ENCODE assay signal across 15 cellular contexts in genomic region chr3:123327480-123327879, GRCh38.
DNase-seq lines count a peak whose midpoint lies in the region; ATAC-seq and TF ChIP-seq lines count a peak whose summit lies in the region.
"Had no signal": no experiment of that assay in that cellular context is flagged by ENCODE, and none has a peak within 500 bp of the region (broad histone marks: within the 10 kb centered on the region; RNA-seq: fewer than 3 reads in every experiment).

No MANE protein-coding gene starts in this region.

- no peak overlapping the region for H2AFZ ChIP-seq in PC-3 (ENCODE audit: low read length)

- no peaks in the 10 kb centered on the region for H4K20me1 ChIP-seq in PC-3 (ENCODE audit: low read length)

- no TSS peak for BruUV-seq in PC-3 (replicated peaks; lab: Mats Ljungman, UMichigan)

- CTCF ChIA-PET in PC-3 (lab: Charles Lee) = no interaction called here

- no peak for TF ChIP-seq POLR2A in gastroesophageal sphincter (IDR thresholded peaks at IDR 0.05)
- no peak for TF ChIP-seq POLR2A in spleen (IDR thresholded peaks at IDR 0.05)

- peaks cover 27% of the 10 kb centered on the region for H3K36me3 ChIP-seq in left ventricle myocardium inferior
- H3K36me3 ChIP-seq in gastroesophageal sphincter = peaks cover 0 to 53% of the 10 kb centered on the region in 2 donors
- peaks cover 0 to 5% (median 0%) of the 10 kb centered on the region in 6 donors for H3K36me3 ChIP-seq in spleen
- no peaks in the 10 kb centered on the region for H3K36me3 ChIP-seq in PC-3 (ENCODE audit: low read depth, low read length)
- H3K36me3 ChIP-seq: HAP-1 had no signal

- TF ChIP-seq CTCF in left ventricle myocardium inferior (IDR thresholded peaks at IDR 0.05; ENCODE audit: borderline replicate concordance) (no peak), CD14-positive monocyte (IDR thresholded peaks at IDR 0.05) (no peak), gastroesophageal sphincter (IDR thresholded peaks at IDR 0.05) (no peak), spleen (IDR thresholded peaks at IDR 0.05 in 8 of 11, conservative IDR thresholded peaks at IDR 0.05 in 3 of 11) (no peak), PC-3 (conservative IDR thresholded peaks at IDR 0.05; ENCODE audit: low read depth, low read length) (no peak)

- no peaks in the 10 kb centered on the region for H3K79me2 ChIP-seq in PC-3 (ENCODE audit: low read length)

- H3K4me1 ChIP-seq in left ventricle myocardium inferior (peaks cover 97% of the 10 kb centered on the region), gastroesophageal sphincter (peaks cover 10 to 100% (median 23%) of the 10 kb centered on the region in 3 donors), spleen (peaks cover 0 to 28% (median 14%) of the 10 kb centered on the region in 6 donors), PC-3 (ENCODE audit: insufficient read depth, low read length) (no peaks in the 10 kb centered on the region)
- H3K4me1 ChIP-seq: Caco-2, HAP-1 had no signal

- H3K27ac Mint-ChIP-seq in CD14-positive monocyte = no peak overlapping the region
- H3K27ac Mint-ChIP-seq: CD4-positive, alpha-beta memory T cell; HFFc6 had no signal

- H3K9me2 ChIP-seq in PC-3 (replicated peaks; ENCODE audit: low read length) = no peaks in the 10 kb centered on the region

- H3F3A ChIP-seq in PC-3 (ENCODE audit: low read length, unreplicated experiment) = no peaks in the 10 kb centered on the region

- H3K9me3 Mint-ChIP-seq in CD14-positive monocyte = no peaks in the 10 kb centered on the region
- H3K9me3 Mint-ChIP-seq: HFFc6 had no signal

- intact Hi-C loops in left ventricle myocardium inferior (cut with micrococcal nuclease) = loop anchor here (2.0 kb wide), 1 partner anchor 161 kb away; no protein-coding TSS in a partner anchor
- intact Hi-C loops in cardiac septum (cut with DNase I) = loop anchor here (5.0 kb wide), 1 partner anchor 230 kb away; no protein-coding TSS in a partner anchor
- intact Hi-C loops in CD14-positive monocyte (cut with micrococcal nuclease) = no loop called here
- intact Hi-C loops in spleen (cut with DNase I; ENCODE audit: low total_unique reads) = loop anchor here (5.0 kb wide), 2 partner anchors 165 to 230 kb away; no protein-coding TSS in a partner anchor
- intact Hi-C loops in PC-3 (cut with micrococcal nuclease) = no loop called here

- H3K9me3 ChIP-seq in left ventricle myocardium inferior (replicated peaks) (no peaks in the 10 kb centered on the region), gastroesophageal sphincter (no peaks in the 10 kb centered on the region), spleen (no peaks in the 10 kb centered on the region), PC-3 (ENCODE audit: low read length) (no peaks in the 10 kb centered on the region)
- H3K9me3 ChIP-seq: Caco-2, HAP-1 had no signal

- H3K27me3 Mint-ChIP-seq in CD14-positive monocyte (ENCODE audit: low read depth in 3 of 3) = peaks cover 6 to 10% (median 7%) of the 10 kb centered on the region in 3 donors

- TF ChIP-seq EP300 in gastroesophageal sphincter (IDR thresholded peaks at IDR 0.05) = no peak

- H3K9ac ChIP-seq in PC-3 (ENCODE audit: low read length) = no peak overlapping the region

- 78 to 88% methylated on average over 3 to 7 of the region's 12 CpGs for WGBS in gastroesophageal sphincter (ENCODE audit: low coverage in 1 of 2), 2 donors
- 47 to 64% (median 60%) methylated on average over 11 to 12 of the region's 12 CpGs for WGBS in spleen, 5 donors

- H3K4me3 Mint-ChIP-seq in CD14-positive monocyte = no peak overlapping the region
- H3K4me3 Mint-ChIP-seq: CD4-positive, alpha-beta memory T cell; HFFc6 had no signal

- H3K27me3 ChIP-seq in left ventricle myocardium inferior (ENCODE audit: low read depth) = peaks cover 5% of the 10 kb centered on the region
- H3K27me3 ChIP-seq in gastroesophageal sphincter = no peaks in the 10 kb centered on the region
- peaks cover 0 to 10% (median 0%) of the 10 kb centered on the region in 7 donors for H3K27me3 ChIP-seq in spleen (replicated peaks in 1 of 7)
- peaks cover 57% of the 10 kb centered on the region for H3K27me3 ChIP-seq in PC-3 (ENCODE audit: low read length)

- H3K27ac ChIP-seq in left ventricle myocardium inferior (replicated peaks) (peak overlapping the region; percentile 87), gastroesophageal sphincter (peak overlapping the region in 3 of 4 donors; percentile 85 to 90 (median 87)), spleen (no peak overlapping the region), PC-3 (ENCODE audit: low read length) (no peak overlapping the region)

- H3K4me1 Mint-ChIP-seq in CD14-positive monocyte = no peaks in the 10 kb centered on the region

- POLR2A ChIA-PET in PC-3 (lab: Charles Lee; ENCODE audit: unreplicated experiment) = no interaction called here

- no peak overlapping the region for H3K4me2 ChIP-seq in PC-3 (ENCODE audit: low read length)

- DNase-seq in left ventricle myocardium inferior (peak; percentile 12), cardiac septum (ENCODE audit: low spot score) (no peak), CD14-positive monocyte (ENCODE audit: low spot score) (peak; percentile 22), spleen (peak; percentile 60), NCI-H510A (lab: John Stamatoyannopoulos, UW) (no peak), islet precursor cell (no peak), PC-3 (no peak)
- DNase-seq: Caco-2; CD4-positive, alpha-beta memory T cell; DMS153; DND-41; GOT3; HFFc6 had no signal

- ATAC-seq in gastroesophageal sphincter = no peak
- no peak for ATAC-seq in PC-3

- H3K4me3 ChIP-seq in left ventricle myocardium inferior = no peak overlapping the region
- no peak overlapping the region for H3K4me3 ChIP-seq in gastroesophageal sphincter
- no peak overlapping the region for H3K4me3 ChIP-seq in spleen
- H3K4me3 ChIP-seq in PC-3 (ENCODE audit: low read length) = no peak overlapping the region
- H3K4me3 ChIP-seq: HAP-1 had no signal

- H3K36me3 Mint-ChIP-seq in CD14-positive monocyte = no peaks in the 10 kb centered on the region
- H3K36me3 Mint-ChIP-seq: CD4-positive, alpha-beta memory T cell had no signal

Comparison
In these comparisons a context has a peak if more than half of its experiments do, and no peak if none do; other contexts are left out.
1. DNase-seq: peak in left ventricle myocardium inferior (single experiment), CD14-positive monocyte (single experiment) and spleen (single experiment); none in cardiac septum (single experiment), NCI-H510A (single experiment), islet precursor cell (single experiment) and PC-3 (single experiment).
2. H3K27ac ChIP-seq: peak in left ventricle myocardium inferior (single experiment) and gastroesophageal sphincter (3 of 4); none in spleen (0 of 8) and PC-3 (single experiment).
3. intact Hi-C loops: an anchor here in left ventricle myocardium inferior (2.0 kb wide), cardiac septum (5.0 kb wide) and spleen (5.0 kb wide); none called in CD14-positive monocyte and PC-3.